ENCODE assay signal across 17 cellular contexts in the genomic region with DNA sequence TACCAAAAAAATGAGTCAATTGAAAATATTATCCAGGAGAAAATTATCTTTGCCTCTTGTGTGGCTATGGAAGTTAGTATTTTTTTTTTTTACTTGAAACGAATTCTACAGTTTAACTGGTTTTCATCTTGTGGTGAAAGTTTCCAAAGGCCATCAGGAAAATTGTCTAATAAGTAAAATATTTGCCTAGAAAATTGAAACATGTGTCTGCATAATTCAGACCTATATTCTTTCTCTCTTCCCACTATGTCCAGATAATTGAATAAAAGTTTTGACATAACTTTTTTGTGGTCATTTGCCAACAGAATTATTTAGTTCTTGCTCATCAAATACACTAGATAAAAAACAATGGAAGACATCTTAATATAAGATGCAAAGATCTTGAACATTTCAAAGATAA.
DNase-seq lines count a peak whose midpoint lies in the region; FAIRE-seq and TF ChIP-seq lines count a peak whose summit lies in the region.
"Had no signal": no experiment of that assay in that cellular context is flagged by ENCODE, and none has a peak within 500 bp of the region (broad histone marks: within the 10 kb centered on the region; RNA-seq: fewer than 3 reads in every experiment).

No MANE protein-coding gene starts in this region.

- POLR2A ChIA-PET in H1 (lab: Charles Lee; ENCODE audit: partially characterized antibody) = no interaction called here

- H3K27me3 ChIP-seq in H1 (replicated peaks in 1 of 4; ENCODE audit: control insufficient read depth in 3 of 4, extremely low read depth in 1 of 4, insufficient read depth in 3 of 4, low read length in 3 of 4) (no peaks in the 10 kb centered on the region), small intestine (ENCODE audit: control insufficient read depth in 2 of 2, insufficient read depth in 2 of 2, low read length in 2 of 2) (no peaks in the 10 kb centered on the region)
- H3K27me3 ChIP-seq: BLaER1 had no signal

- H3K9me3 ChIP-seq in H1 (ENCODE audit: insufficient read depth in 2 of 2, low read depth in 1 of 2, low read length in 1 of 2) = no peaks in the 10 kb centered on the region
- no peaks in the 10 kb centered on the region for H3K9me3 ChIP-seq in small intestine (ENCODE audit: control insufficient read depth, low read depth)
- H3K9me3 ChIP-seq: BLaER1 had no signal

- no peak overlapping the region for H3K18ac ChIP-seq in H1 (ENCODE audit: extremely low read depth, low read length)

- peaks cover 0 to 7% (median 3%) of the 10 kb centered on the region in 4 experiments; a peak in 6 of 7 replicates for H3K4me1 ChIP-seq in H1 (replicated peaks in 1 of 4; ENCODE audit: control insufficient read depth in 3 of 4, insufficient read depth in 4 of 4, low read length in 3 of 4)
- H3K4me1 ChIP-seq in small intestine (ENCODE audit: control insufficient read depth in 2 of 2, insufficient read depth in 1 of 2, low read depth in 1 of 2, low read length in 1 of 2) = peaks cover 0 to 2% of the 10 kb centered on the region in 2 donors
- H3K4me1 ChIP-seq: BLaER1 had no signal

- H3K14ac ChIP-seq in H1 (ENCODE audit: insufficient read length) = no peak overlapping the region

- H2BK5ac ChIP-seq in H1 (ENCODE audit: low read depth, low read length) = no peak overlapping the region

- no peak overlapping the region for H3K9ac ChIP-seq in H1 (replicated peaks in 1 of 4; ENCODE audit: extremely low read depth in 1 of 4, low read depth in 3 of 4, low read length in 3 of 4)
- H3K9ac ChIP-seq: BLaER1, GM23248 had no signal

- H3K4me1 Mint-ChIP-seq in activated CD4-positive, alpha-beta T cell treated with anti-CD3 and anti-CD28 coated beads, Interleukin-2, amount 10 ng/mL, durations not matched to agents 24 days and 14 days = no peaks in the 10 kb centered on the region
- H3K4me1 Mint-ChIP-seq: CD4-positive, alpha-beta memory T cell had no signal

- 83% methylated on average over 1 of the region's 1 CpG; no CpG with 5 or more reads in 1 of the 2 experiments for WGBS in H1 (ENCODE audit: extremely low coverage in 1 of 2, insufficient coverage in 1 of 2, insufficient read length in 1 of 2, insufficient replicate concordance in 2 of 2, low coverage in 1 of 2, low lambda C conversion rate in 2 of 2, missing lambda C conversion rate in 1 of 2), 2 experiments
- 67 to 79% (median 77%) methylated on average over 1 of the region's 1 CpG for WGBS in small intestine, 3 donors

- H3K79me1 ChIP-seq in H1 (ENCODE audit: low read depth, low read length) = no peaks in the 10 kb centered on the region

- no peak overlapping the region for H3K23ac ChIP-seq in H1 (ENCODE audit: insufficient read length)

- H4K5ac ChIP-seq in H1 (ENCODE audit: insufficient read length, low read depth, low read length) = no peak overlapping the region

- H3K4ac ChIP-seq in H1 (replicated peaks; ENCODE audit: insufficient read length, low read depth, low read length) = no peak overlapping the region

- no peak overlapping the region for H2BK15ac ChIP-seq in H1 (ENCODE audit: low read length)

- TF ChIP-seq CTCF in H1 (IDR thresholded peaks at IDR 0.05; ENCODE audit: control extremely low read depth in 1 of 3, insufficient read depth in 1 of 3, low read depth in 1 of 3, low read length in 3 of 3) = no peak
- TF ChIP-seq CTCF in fibroblast of the aortic adventitia (IDR thresholded peaks at IDR 0.05; ENCODE audit: insufficient read depth, low read length) = no peak

- no peak overlapping the region for H2AK5ac ChIP-seq in H1 (ENCODE audit: low read depth, low read length)

- H3K23me2 ChIP-seq in H1 (ENCODE audit: low read depth, low read length) = no peaks in the 10 kb centered on the region

- H4K91ac ChIP-seq in H1 (replicated peaks; ENCODE audit: insufficient read length, low read length) = no peak overlapping the region

- no peak overlapping the region for H3K4me3 Mint-ChIP-seq in activated CD4-positive, alpha-beta T cell treated with anti-CD3 and anti-CD28 coated beads, Interleukin-2, amount 10 ng/mL, durations not matched to agents 24 days and 14 days
- H3K4me3 Mint-ChIP-seq: CD14-positive monocyte; CD4-positive, alpha-beta memory T cell had no signal

- no peaks in the 10 kb centered on the region for H4K20me1 ChIP-seq in H1 (replicated peaks in 1 of 2; ENCODE audit: control insufficient read depth in 1 of 2, insufficient read depth in 2 of 2, low read length in 2 of 2)
- H4K20me1 ChIP-seq: BLaER1 had no signal

- TF ChIP-seq EP300 in H1 (IDR thresholded peaks at IDR 0.05; ENCODE audit: borderline replicate concordance in 1 of 2, low read depth in 2 of 2, low read length in 2 of 2) = no peak

- H3K4me2 ChIP-seq in H1 (ENCODE audit: insufficient read depth in 1 of 2, low read depth in 2 of 2, low read length in 2 of 2) = no peak overlapping the region
- H3K4me2 ChIP-seq: BLaER1 had no signal

- FAIRE-seq in G401.6 (lab: Jason Lieb, UNC) = peak; percentile 19
- FAIRE-seq in H1 (lab: Jason Lieb, UNC) = peak; percentile 24
- peak; percentile 47 for FAIRE-seq in small intestine (lab: Jason Lieb, UNC)
- FAIRE-seq: GM12892, GM18507, H54 had no signal

- no peak for TF ChIP-seq POLR2A in H1 (IDR thresholded peaks at IDR 0.05; ENCODE audit: control extremely low read depth in 1 of 2, low read depth in 2 of 2, low read length in 2 of 2)

- no peak overlapping the region for H2BK12ac ChIP-seq in H1 (ENCODE audit: low read depth, low read length)

- no peaks in the 10 kb centered on the region for H3K36me3 Mint-ChIP-seq in activated CD4-positive, alpha-beta T cell treated with anti-CD3 and anti-CD28 coated beads, Interleukin-2, amount 10 ng/mL, durations not matched to agents 24 days and 14 days (ENCODE audit: low read depth)
- H3K36me3 Mint-ChIP-seq: CD14-positive monocyte; CD4-positive, alpha-beta memory T cell had no signal

- TF ChIP-seq RAD21 in H1 (IDR thresholded peaks at IDR 0.05 in 1 of 2, conservative IDR thresholded peaks at IDR 0.05 in 1 of 2; ENCODE audit: low read depth in 2 of 2, low read length in 2 of 2) = no peak

- no peak for DNase-seq in H1 (ENCODE audit: low read depth in 1 of 2, low spot score in 2 of 2)
- DNase-seq in fibroblast of the aortic adventitia (ENCODE audit: low read depth) = peak; percentile 45
- no peak for DNase-seq in small intestine
- no peak for DNase-seq in activated CD4-positive, alpha-beta T cell treated with anti-CD3 and anti-CD28 coated beads, Interleukin-2, amount 10 ng/mL, durations not matched to agents 24 days and 14 days
- no peak for DNase-seq in DMS79 treated with DMSO at 0.1 percent for 48 hours (lab: John Stamatoyannopoulos, UW)
- DNase-seq in cortex of kidney (lab: John Stamatoyannopoulos, UW) = no peak
- DNase-seq: 8988T; Calu3; CD4-positive, alpha-beta memory T cell; GDM1; GM23248 had no signal

- CTCF ChIA-PET in H1 (lab: Charles Lee; ENCODE audit: partially characterized antibody) = no interaction called here

- H3K27ac ChIP-seq in H1 (ENCODE audit: low read depth, low read length) (no peak overlapping the region), small intestine (ENCODE audit: low read depth in 1 of 2, low read length in 1 of 2) (no peak overlapping the region)
- H3K27ac ChIP-seq: BLaER1, GM23248 had no signal

- no peak overlapping the region for H3K4me3 ChIP-seq in H1 (ENCODE audit: extremely low read depth in 1 of 4, insufficient read depth in 2 of 4, low read depth in 3 of 4, low read length in 4 of 4)
- no peak overlapping the region for H3K4me3 ChIP-seq in fibroblast of the aortic adventitia (ENCODE audit: low read depth, low read length)
- H3K4me3 ChIP-seq in small intestine (ENCODE audit: low read depth in 1 of 2, low read length in 2 of 2) = no peak overlapping the region
- H3K4me3 ChIP-seq: BLaER1, GM23248 had no signal

- no peak overlapping the region for H3K56ac ChIP-seq in H1 (replicated peaks; ENCODE audit: insufficient read length, low read depth, low read length)

- H2BK20ac ChIP-seq in H1 (ENCODE audit: low read length) = no peak overlapping the region

- H4K8ac ChIP-seq in H1 (ENCODE audit: extremely low read depth, insufficient read depth, low read length) = no peak overlapping the region

- H3K27me3 Mint-ChIP-seq in activated CD4-positive, alpha-beta T cell treated with anti-CD3 and anti-CD28 coated beads, Interleukin-2, amount 10 ng/mL, durations not matched to agents 24 days and 14 days = peaks cover 21% of the 10 kb centered on the region

- no peak overlapping the region for H2BK120ac ChIP-seq in H1 (replicated peaks; ENCODE audit: low read depth, low read length)

- no peak overlapping the region for H3K27ac Mint-ChIP-seq in activated CD4-positive, alpha-beta T cell treated with anti-CD3 and anti-CD28 coated beads, Interleukin-2, amount 10 ng/mL, durations not matched to agents 24 days and 14 days
- H3K27ac Mint-ChIP-seq: CD14-positive monocyte; CD4-positive, alpha-beta memory T cell had no signal

- no peaks in the 10 kb centered on the region for H3K36me3 ChIP-seq in H1 (ENCODE audit: control insufficient read depth in 2 of 4, insufficient read depth in 4 of 4, low read length in 3 of 4)
- H3K36me3 ChIP-seq in small intestine (ENCODE audit: control insufficient read depth in 2 of 2, insufficient read depth in 2 of 2, low read length in 2 of 2) = no peaks in the 10 kb centered on the region
- H3K36me3 ChIP-seq: BLaER1 had no signal

- peaks cover 3% of the 10 kb centered on the region for H3K9me3 Mint-ChIP-seq in activated CD4-positive, alpha-beta T cell treated with anti-CD3 and anti-CD28 coated beads, Interleukin-2, amount 10 ng/mL, durations not matched to agents 24 days and 14 days

- no peaks in the 10 kb centered on the region for H3K79me2 ChIP-seq in H1 (ENCODE audit: control insufficient read depth in 1 of 2, insufficient read depth in 2 of 2, low read length in 2 of 2)

- H2AFZ ChIP-seq in H1 (ENCODE audit: low read length) = no peak overlapping the region
- H2AFZ ChIP-seq: GM23248 had no signal

- intact Hi-C loops in activated CD4-positive, alpha-beta T cell treated with anti-CD3 and anti-CD28 coated beads, Interleukin-2, amount 10 ng/mL, durations not matched to agents 24 days and 14 days (cut with micrococcal nuclease) = no loop called here

TF ChIP-seq in H1, 55 proteins besides CTCF, POLR2A, EP300 and RAD21 (continues in another document):
- TF ChIP-seq CEBPB (IDR thresholded peaks at IDR 0.05; ENCODE audit: low read depth, low read length) (no peak), TBP (IDR thresholded peaks at IDR 0.05; ENCODE audit: low read depth, low read length) (no peak), CHD2 (IDR thresholded peaks at IDR 0.05; ENCODE audit: low read length) (no peak), SIRT6 (IDR thresholded peaks at IDR 0.05; ENCODE audit: low read length) (no peak), CBX8 (IDR thresholded peaks at IDR 0.05; ENCODE audit: borderline replicate concordance, low read depth, low read length) (no peak)
